In genomic region chr12:2406903-2407302, GRCh38 we compare ENCODE assay signal across 22 cellular contexts.
DNase-seq lines count a peak whose midpoint lies in the region; ATAC-seq and TF ChIP-seq lines count a peak whose summit lies in the region.
"Had no signal": no experiment of that assay in that cellular context is flagged by ENCODE, and none has a peak within 500 bp of the region (broad histone marks: within the 10 kb centered on the region; RNA-seq: fewer than 3 reads in every experiment).

No MANE protein-coding gene starts in this region.

- no peak overlapping the region for H4K91ac ChIP-seq in neuronal stem cell (ENCODE audit: low read depth, low read length, poor library complexity)

- intact Hi-C loops in left ventricle myocardium superior (cut with micrococcal nuclease), result no loop called here
- intact Hi-C loops in left ventricle myocardium inferior (cut with micrococcal nuclease), result no loop called here
- intact Hi-C loops in sigmoid colon (cut with DNase I), result no loop called here
- intact Hi-C loops in CD4-positive, alpha-beta memory T cell (cut with micrococcal nuclease), result no loop called here

- TF ChIP-seq CTCF in left ventricle myocardium inferior (IDR thresholded peaks at IDR 0.05; ENCODE audit: borderline replicate concordance) (no peak), sigmoid colon (IDR thresholded peaks at IDR 0.05) (no peak)

- TF ChIP-seq POLR2A in sigmoid colon (IDR thresholded peaks at IDR 0.05), result no peak

- no peak overlapping the region for H2BK5ac ChIP-seq in neuronal stem cell (ENCODE audit: low read length)

- H3K18ac ChIP-seq in neuronal stem cell (ENCODE audit: low read length), result peak overlapping the region; percentile 52

- H3K4me3 ChIP-seq in left ventricle myocardium inferior (no peak overlapping the region), neuronal stem cell (ENCODE audit: low read length in 2 of 2) (peak overlapping the region in 1 of 2 donors; percentile 53), sigmoid colon (no peak overlapping the region)
- no peak overlapping the region for H3K4me3 ChIP-seq in CD4-positive, alpha-beta memory T cell (ENCODE audit: low read length in 2 of 2)
- H3K4me3 ChIP-seq: A549; BLaER1 treated with 17β-estradiol and CSF1 and Interleukin-3, amounts not matched to agents 10 nM and 100 nM had no signal

- H3K27me3 ChIP-seq in left ventricle myocardium inferior (ENCODE audit: low read depth), result no peaks in the 10 kb centered on the region
- H3K27me3 ChIP-seq in neuronal stem cell (ENCODE audit: control insufficient read depth in 3 of 3, insufficient read depth in 3 of 3, low read depth in 1 of 3, low read length in 3 of 3), result peaks cover 0 to 2% (median 0%) of the 10 kb centered on the region in 3 experiments
- H3K27me3 ChIP-seq in sigmoid colon, result no peaks in the 10 kb centered on the region
- no peaks in the 10 kb centered on the region for H3K27me3 ChIP-seq in CD4-positive, alpha-beta memory T cell (ENCODE audit: insufficient read depth, low read length)
- H3K27me3 ChIP-seq: BE2C; BLaER1 treated with 17β-estradiol and CSF1 and Interleukin-3, amounts not matched to agents 10 nM and 100 nM had no signal

- H3K9me3 ChIP-seq in left ventricle myocardium inferior (replicated peaks), result no peaks in the 10 kb centered on the region
- H3K9me3 ChIP-seq in neuronal stem cell (replicated peaks in 1 of 2; ENCODE audit: control insufficient read depth in 2 of 2, insufficient read depth in 1 of 2, low read depth in 1 of 2, low read length in 2 of 2), result peaks cover 0 to 2% of the 10 kb centered on the region in 2 donors
- H3K9me3 ChIP-seq in sigmoid colon, result no peaks in the 10 kb centered on the region
- H3K9me3 ChIP-seq in CD4-positive, alpha-beta memory T cell (ENCODE audit: control insufficient read depth in 1 of 2, low read length in 2 of 2), result no peaks in the 10 kb centered on the region
- H3K9me3 ChIP-seq: A549; BE2C; BLaER1 treated with 17β-estradiol and CSF1 and Interleukin-3, amounts not matched to agents 10 nM and 100 nM had no signal

- H2BK15ac ChIP-seq in neuronal stem cell (ENCODE audit: low read length), result no peak overlapping the region

- no peaks in the 10 kb centered on the region for H3K4me1 Mint-ChIP-seq in CD4-positive, alpha-beta memory T cell

- no peak for TF ChIP-seq EP300 in sigmoid colon (IDR thresholded peaks at IDR 0.05)

- CTCF ChIA-PET in CD4-positive, alpha-beta memory T cell (lab: Charles Lee; ENCODE audit: partially characterized antibody), result no interaction called here

- H3K23ac ChIP-seq in neuronal stem cell (ENCODE audit: low read depth, low read length, poor library complexity), result no peak overlapping the region

- H3K27ac ChIP-seq in left ventricle myocardium inferior (replicated peaks), result no peak overlapping the region
- H3K27ac ChIP-seq in neuronal stem cell (replicated peaks; ENCODE audit: low read length), result no peak overlapping the region
- H3K27ac ChIP-seq in sigmoid colon, result peak overlapping the region in 2 of 4 donors; percentile 45 to 47
- no peak overlapping the region for H3K27ac ChIP-seq in CD4-positive, alpha-beta memory T cell (ENCODE audit: low read depth, low read length)
- H3K27ac ChIP-seq: A549; BLaER1 treated with 17β-estradiol and CSF1 and Interleukin-3, amounts not matched to agents 10 nM and 100 nM had no signal

- no peak overlapping the region for H3K4ac ChIP-seq in neuronal stem cell (ENCODE audit: low read length)

- no peak overlapping the region for H3K9ac ChIP-seq in neuronal stem cell (ENCODE audit: low read depth, low read length, poor library complexity)
- H3K9ac ChIP-seq: BLaER1 treated with 17β-estradiol and CSF1 and Interleukin-3, amounts not matched to agents 10 nM and 100 nM had no signal

- POLR2A ChIA-PET in CD4-positive, alpha-beta memory T cell (lab: Charles Lee; ENCODE audit: partially characterized antibody), result no interaction called here

- H3K36me3 ChIP-seq in left ventricle myocardium inferior, result peaks cover 4% of the 10 kb centered on the region
- H3K36me3 ChIP-seq in neuronal stem cell (replicated peaks in 1 of 2; ENCODE audit: control insufficient read depth in 2 of 2, insufficient read depth in 2 of 2, low read length in 2 of 2), result no peaks in the 10 kb centered on the region
- H3K36me3 ChIP-seq in sigmoid colon, result no peaks in the 10 kb centered on the region
- no peaks in the 10 kb centered on the region for H3K36me3 ChIP-seq in CD4-positive, alpha-beta memory T cell (ENCODE audit: insufficient read depth, low read length)
- H3K36me3 ChIP-seq: BE2C; BLaER1 treated with 17β-estradiol and CSF1 and Interleukin-3, amounts not matched to agents 10 nM and 100 nM had no signal

- no peaks in the 10 kb centered on the region for H3K27me3 Mint-ChIP-seq in CD4-positive, alpha-beta memory T cell

- H2BK12ac ChIP-seq in neuronal stem cell (ENCODE audit: low read length), result no peak overlapping the region

- peaks cover 86% of the 10 kb centered on the region for H3K4me1 ChIP-seq in left ventricle myocardium inferior
- H3K4me1 ChIP-seq in neuronal stem cell (ENCODE audit: control insufficient read depth in 2 of 2, insufficient read depth in 1 of 2, low read depth in 1 of 2, low read length in 2 of 2), result peaks cover 0 to 5% of the 10 kb centered on the region in 2 donors
- peaks cover 0 to 64% (median 53%) of the 10 kb centered on the region in 4 donors for H3K4me1 ChIP-seq in sigmoid colon
- H3K4me1 ChIP-seq in CD4-positive, alpha-beta memory T cell (ENCODE audit: insufficient read depth, low read length), result no peaks in the 10 kb centered on the region
- H3K4me1 ChIP-seq: A549 had no signal

- no peak overlapping the region for H3K27ac Mint-ChIP-seq in CD4-positive, alpha-beta memory T cell
- H3K27ac Mint-ChIP-seq: CD14-positive monocyte; CD4-positive, alpha-beta T cell; H9 had no signal

- no peak overlapping the region for H3K4me3 Mint-ChIP-seq in CD4-positive, alpha-beta memory T cell
- H3K4me3 Mint-ChIP-seq: CD14-positive monocyte; CD4-positive, alpha-beta T cell; H9 had no signal

- no peaks in the 10 kb centered on the region for H3K79me1 ChIP-seq in neuronal stem cell (ENCODE audit: low read depth, low read length)

- H4K8ac ChIP-seq in neuronal stem cell (ENCODE audit: low read depth, low read length), result no peak overlapping the region

- peak overlapping the region; percentile 1 for H3K14ac ChIP-seq in neuronal stem cell (ENCODE audit: low read length)

- WGBS in neuronal stem cell (ENCODE audit: extremely low coverage in 2 of 2, insufficient read length in 2 of 2, insufficient replicate concordance in 1 of 2), 2 donors, result no CpG with 5 or more reads among the region's 10 CpGs
- WGBS in sigmoid colon, 2 donors, result 90 to 92% methylated on average over 10 of the region's 10 CpGs

- no peak overlapping the region for H2AK5ac ChIP-seq in neuronal stem cell (ENCODE audit: low read depth, low read length)

- H3K36me3 Mint-ChIP-seq in CD4-positive, alpha-beta memory T cell, result no peaks in the 10 kb centered on the region
- H3K36me3 Mint-ChIP-seq: CD14-positive monocyte had no signal

- no peaks in the 10 kb centered on the region for H3K9me3 Mint-ChIP-seq in CD4-positive, alpha-beta memory T cell
- H3K9me3 Mint-ChIP-seq: CD14-positive monocyte, H9 had no signal

- peak; percentile 34 for ATAC-seq in left ventricle myocardium superior
- ATAC-seq: A549, HCT116 had no signal

- no peak overlapping the region for H2AFZ ChIP-seq in neuronal stem cell (ENCODE audit: low read length)

- H2BK120ac ChIP-seq in neuronal stem cell (ENCODE audit: low read depth, low read length), result no peak overlapping the region

- no peak overlapping the region for H3K4me2 ChIP-seq in neuronal stem cell (ENCODE audit: insufficient read depth, low read length, poor library complexity, severe bottlenecking)
- H3K4me2 ChIP-seq: A549; BLaER1 treated with 17β-estradiol and CSF1 and Interleukin-3, amounts not matched to agents 10 nM and 100 nM had no signal

- no peak for DNase-seq in left ventricle myocardium superior
- no peak for DNase-seq in left ventricle myocardium inferior
- DNase-seq in neuronal stem cell (ENCODE audit: low spot score), result no peak
- DNase-seq in sigmoid colon, result peak; percentile 59
- no peak for DNase-seq in GOT3 (lab: John Stamatoyannopoulos, UW)
- DNase-seq in stimulated activated CD4-positive, alpha-beta T cell treated with anti-CD3 and anti-CD28 coated beads, Interleukin-1b, Interleukin-23, amount 100 ng/mL, for 48 hours, result no peak
- no peak for DNase-seq in CD4-positive, alpha-beta memory T cell
- DNase-seq: 8988T; ACHN; AML-193; BE2C; Calu3; CD4-positive, alpha-beta T cell; COR-L47; DMS53; DMS79 treated with DMSO at 0.1 percent for 48 hours; GF-D8; H9 had no signal
